14 cellular contexts compared by ENCODE assay signal in genomic region chr11:75595511-75595910, GRCh38.
"Had no signal": no experiment of that assay in that cellular context is flagged by ENCODE, and none has a peak within 500 bp of the region (broad histone marks: within the 10 kb centered on the region; RNA-seq: fewer than 3 reads in every experiment).

No MANE protein-coding gene starts in this region.

- H3K27me3 Mint-ChIP-seq: activated naive CD8-positive, alpha-beta T cell treated with anti-CD3 and anti-CD28 coated beads, Interleukin-2, amount 50 U/mL, for 24 hours had no signal

- H3K36me3 Mint-ChIP-seq: activated naive CD4-positive, alpha-beta T cell treated with anti-CD3 and anti-CD28 coated beads, Interleukin-2, amount 10 ng/mL, durations not matched to agents 7 days and 5 days; mesothelial cell of epicardium had no signal

- FAIRE-seq: keratinocyte had no signal

- H3K4me3 Mint-ChIP-seq: activated CD4-positive, alpha-beta T cell treated with anti-CD3 and anti-CD28 coated beads for 36 hours; activated CD8-positive, alpha-beta T cell treated with anti-CD3 and anti-CD28 coated beads, Interleukin-2, amount 10 ng/mL, durations not matched to agents 7 days and 5 days; activated naive CD4-positive, alpha-beta T cell treated with anti-CD3 and anti-CD28 coated beads, Interleukin-2, amount 10 ng/mL, durations not matched to agents 7 days and 5 days; activated naive CD8-positive, alpha-beta T cell treated with anti-CD3 and anti-CD28 coated beads, Interleukin-2, amount 50 U/mL, for 24 hours; activated T-cell treated with anti-CD3 and anti-CD28 coated beads, Interleukin-2, amount 50 U/mL, for 4 hours; mesothelial cell of epicardium; nephron had no signal

- H3K27ac Mint-ChIP-seq: activated CD4-positive, alpha-beta T cell treated with anti-CD3 and anti-CD28 coated beads for 36 hours; activated CD8-positive, alpha-beta T cell treated with anti-CD3 and anti-CD28 coated beads, Interleukin-2, amount 10 ng/mL, durations not matched to agents 7 days and 5 days; activated naive CD4-positive, alpha-beta T cell treated with anti-CD3 and anti-CD28 coated beads, Interleukin-2, amount 10 ng/mL, durations not matched to agents 7 days and 5 days; activated naive CD8-positive, alpha-beta T cell treated with anti-CD3 and anti-CD28 coated beads, Interleukin-2, amount 50 U/mL, for 24 hours had no signal

- DNase-seq: activated CD4-positive, alpha-beta T cell treated with anti-CD3 and anti-CD28 coated beads for 36 hours; activated CD8-positive, alpha-beta T cell treated with anti-CD3 and anti-CD28 coated beads, Interleukin-2, amount 10 ng/mL, durations not matched to agents 7 days and 5 days; activated effector memory CD4-positive, alpha-beta T cell treated with Interleukin-2 at 50 U/mL for 16 hours; activated naive CD4-positive, alpha-beta T cell treated with anti-CD3 and anti-CD28 coated beads, Interleukin-2, amount 10 ng/mL, durations not matched to agents 7 days and 5 days; activated naive CD8-positive, alpha-beta T cell treated with anti-CD3 and anti-CD28 coated beads, Interleukin-2, amount 50 U/mL, for 24 hours; activated T-cell treated with anti-CD3 and anti-CD28 coated beads, Interleukin-2, amount 50 U/mL, for 4 hours; aorta; foreskin melanocyte; stimulated activated CD4-positive, alpha-beta T cell treated with anti-CD3 and anti-CD28 coated beads, Interleukin-4, amount 100 ng/mL, for 4 hours; stimulated activated naive CD4-positive, alpha-beta T cell; thyroid gland had no signal

- H3K9me3 Mint-ChIP-seq: activated naive CD4-positive, alpha-beta T cell treated with anti-CD3 and anti-CD28 coated beads, Interleukin-2, amount 10 ng/mL, durations not matched to agents 7 days and 5 days; activated naive CD8-positive, alpha-beta T cell treated with anti-CD3 and anti-CD28 coated beads, Interleukin-2, amount 50 U/mL, for 24 hours; activated T-cell treated with anti-CD3 and anti-CD28 coated beads, Interleukin-2, amount 50 U/mL, for 4 hours; mesothelial cell of epicardium; nephron had no signal
